In genomic region chr13:29845440-29846056, GRCh38 we compare ENCODE assay signal across 10 cellular contexts. TPM values are rescaled to one million over a fixed set of nuclear protein-coding genes. Genes with fewer than 3 reads are reported as not detected.
DNase-seq lines count a peak whose midpoint lies in the region; ATAC-seq and TF ChIP-seq lines count a peak whose summit lies in the region.
"Had no signal": no experiment of that assay in that cellular context is flagged by ENCODE, and none has a peak within 500 bp of the region (broad histone marks: within the 10 kb centered on the region; RNA-seq: fewer than 3 reads in every experiment).

No MANE protein-coding gene starts in this region.

- intact Hi-C loops in esophagus muscularis mucosa (cut with DNase I) (loop anchor here (2.0 to 10.0 kb wide), 5 partner anchors 73 to 619 kb away; partner anchors contain the start of gene HMGB1), prostate gland (cut with DNase I) (loop anchor here (2.0 kb wide), 1 partner anchor 267 kb away; no protein-coding TSS in a partner anchor)

- H3K36me3 ChIP-seq in esophagus muscularis mucosa (no peaks in the 10 kb centered on the region), prostate gland (no peaks in the 10 kb centered on the region)
- H3K36me3 ChIP-seq: sigmoid colon had no signal

- H3K4me1 ChIP-seq in esophagus muscularis mucosa (peaks cover 23 to 54% (median 43%) of the 10 kb centered on the region in 4 donors), prostate gland (replicated peaks) (no peaks in the 10 kb centered on the region)

- H3K9me3 ChIP-seq in esophagus muscularis mucosa: no peaks in the 10 kb centered on the region
- H3K9me3 ChIP-seq in prostate gland: no peaks in the 10 kb centered on the region
- H3K9me3 ChIP-seq: sigmoid colon had no signal

- H3K4me3 ChIP-seq in esophagus muscularis mucosa (no peak overlapping the region), prostate gland (no peak overlapping the region)
- H3K4me3 ChIP-seq: K562 had no signal

- H3K27ac ChIP-seq in esophagus muscularis mucosa (replicated peaks in 1 of 4) (peak overlapping the region in 1 of 4 donors; percentile 99), prostate gland (no peak overlapping the region)

- ATAC-seq in GM21723 (IDR thresholded peaks at IDR 0.05; ENCODE audit: unreplicated experiment): no peak
- no peak for ATAC-seq in HG02840 (IDR thresholded peaks at IDR 0.05; ENCODE audit: low FRiP score, unreplicated experiment)
- ATAC-seq: K562 had no signal

- TF ChIP-seq CTCF in esophagus muscularis mucosa (IDR thresholded peaks at IDR 0.05) (peak; percentile 39 to 48 (median 45)), prostate gland (IDR thresholded peaks at IDR 0.05) (peak in 3 of 4 experiments; percentile 44 to 57 (median 53))

- TF ChIP-seq POLR2A in esophagus muscularis mucosa (IDR thresholded peaks at IDR 0.05; ENCODE audit: low read depth) (no peak), prostate gland (IDR thresholded peaks at IDR 0.05) (no peak)

- H3K27me3 ChIP-seq in esophagus muscularis mucosa (no peaks in the 10 kb centered on the region), prostate gland (replicated peaks; ENCODE audit: insufficient read depth) (no peaks in the 10 kb centered on the region)
- H3K27me3 ChIP-seq: sigmoid colon had no signal

- peak; percentile 60 for DNase-seq in ELR (ENCODE audit: low read depth)
- DNase-seq in OCI-M1 (lab: John Stamatoyannopoulos, UW): peak; percentile 18
- DNase-seq in esophagus muscularis mucosa (ENCODE audit: extremely low spot score): no peak
- DNase-seq in prostate gland (ENCODE audit: low spot score): no peak
- DNase-seq in activated gamma-delta T cell treated with Interleukin-2 at 50 U/mL for 16 hours: no peak
- DNase-seq: effector CD8-positive, alpha-beta T cell; sigmoid colon had no signal

- TF ChIP-seq EP300 in esophagus muscularis mucosa (IDR thresholded peaks at IDR 0.05): no peak

- 82% methylated on average over 2 of the region's 2 CpGs for WGBS in esophagus muscularis mucosa
- 73% methylated on average over 2 of the region's 2 CpGs for WGBS in prostate gland

RNA-seq across cellular contexts. Expression of gene UBL3, which starts 4.9 kb away (rescaled TPM):
- 10 to 100 TPM; 30.2 to 44.5 (median 32.6) TPM for total RNA-seq in esophagus muscularis mucosa
- total RNA-seq in prostate gland: 10 to 100 TPM; 36.3 to 38.2 TPM

Comparison
In these comparisons a context has a peak if more than half of its experiments do, and no peak if none do; other contexts are left out.
1. DNase-seq: peak in ELR (single experiment) and OCI-M1 (single experiment); none in esophagus muscularis mucosa (single experiment), prostate gland (single experiment) and activated gamma-delta T cell treated with Interleukin-2 at 50 U/mL for 16 hours (single experiment).